Comparison of ENCODE assay signal across 8 cellular contexts in genomic region chr17:77958716-77959215, GRCh38. TPM values are rescaled to one million over a fixed set of nuclear protein-coding genes. Genes with fewer than 3 reads are reported as not detected.
A peak's percentile ranks its signal among the peaks of the same experiment; 100 is the strongest.
DNase-seq lines count a peak whose midpoint lies in the region; ATAC-seq and TF ChIP-seq lines count a peak whose summit lies in the region.

No MANE protein-coding gene starts in this region.

- H3K4me3 Mint-ChIP-seq in activated naive CD4-positive, alpha-beta T cell treated with anti-CD3 and anti-CD28 coated beads, Interleukin-2, amount 10 ng/mL, durations not matched to agents 7 days and 5 days, result peak overlapping the region; percentile 87

- H3K4me2 ChIP-seq in neural cell (ENCODE audit: low read length), result no peak overlapping the region

- peak overlapping the region; percentile 77 to 78 for H3K27ac ChIP-seq in ascending aorta
- no peak overlapping the region for H3K27ac ChIP-seq in neural cell (ENCODE audit: low read length)

- H3K4me1 Mint-ChIP-seq in activated naive CD4-positive, alpha-beta T cell treated with anti-CD3 and anti-CD28 coated beads, Interleukin-2, amount 10 ng/mL, durations not matched to agents 7 days and 5 days, result peaks cover 45% of the 10 kb centered on the region

- peaks cover 19% of the 10 kb centered on the region for H4K20me1 ChIP-seq in neural cell (ENCODE audit: insufficient read depth)

- TF ChIP-seq CTCF in ascending aorta (IDR thresholded peaks at IDR 0.05), result no peak
- TF ChIP-seq CTCF in neural cell (IDR thresholded peaks at IDR 0.05; ENCODE audit: poor library complexity, severe bottlenecking), result no peak

- H3K36me3 ChIP-seq in ascending aorta (no peaks in the 10 kb centered on the region), neural cell (ENCODE audit: insufficient read depth, low read length) (no peaks in the 10 kb centered on the region)

- no peaks in the 10 kb centered on the region for H3F3A ChIP-seq in neural cell (ENCODE audit: insufficient read depth, low read length, poor library complexity, severe bottlenecking)

- H3K36me3 Mint-ChIP-seq in activated naive CD4-positive, alpha-beta T cell treated with anti-CD3 and anti-CD28 coated beads, Interleukin-2, amount 10 ng/mL, durations not matched to agents 7 days and 5 days, result peaks cover 6% of the 10 kb centered on the region
- H3K36me3 Mint-ChIP-seq in activated naive CD4-positive, alpha-beta T cell treated with anti-CD3 and anti-CD28 coated beads, Interleukin-2, amount 50 U/mL, for 72 hours, result peaks cover 11 to 16% of the 10 kb centered on the region in 2 donors

- H3K79me2 ChIP-seq in neural cell (replicated peaks; ENCODE audit: insufficient read depth, low read length), result peaks cover 47% of the 10 kb centered on the region

- H2AFZ ChIP-seq in neural cell (ENCODE audit: low read depth, low read length), result no peak overlapping the region

- peaks cover 31% of the 10 kb centered on the region for H3K27me3 Mint-ChIP-seq in activated naive CD4-positive, alpha-beta T cell treated with anti-CD3 and anti-CD28 coated beads, Interleukin-2, amount 10 ng/mL, durations not matched to agents 7 days and 5 days

- H3K4me1 ChIP-seq in ascending aorta, result peaks cover 0 to 19% of the 10 kb centered on the region in 2 donors

- no peak overlapping the region for H3K27ac Mint-ChIP-seq in activated naive CD4-positive, alpha-beta T cell treated with anti-CD3 and anti-CD28 coated beads, Interleukin-2, amount 10 ng/mL, durations not matched to agents 7 days and 5 days
- peak overlapping the region in 1 of 2 donors; percentile 94 for H3K27ac Mint-ChIP-seq in activated naive CD4-positive, alpha-beta T cell treated with anti-CD3 and anti-CD28 coated beads, Interleukin-2, amount 50 U/mL, for 72 hours

- CTCF ChIA-PET in activated naive CD4-positive, alpha-beta T cell treated with anti-CD3 and anti-CD28 coated beads, Interleukin-2, amount 10 ng/mL, durations not matched to agents 7 days and 5 days (lab: Charles Lee), result interaction anchor here (0.7 to 1.0 kb wide), 2 partner anchors 15 to 26 kb away, joined by 3 read pairs; no protein-coding TSS in a partner anchor

- intact Hi-C loops in ascending aorta (cut with DNase I), result loop anchor here (1.0 to 10.0 kb wide), 9 partner anchors 39 to 634 kb away; no protein-coding TSS in a partner anchor

- H3K9ac ChIP-seq in neural cell (ENCODE audit: low read length), result peak overlapping the region; percentile 96

- H3K9me3 Mint-ChIP-seq in activated naive CD4-positive, alpha-beta T cell treated with anti-CD3 and anti-CD28 coated beads, Interleukin-2, amount 10 ng/mL, durations not matched to agents 7 days and 5 days, result no peaks in the 10 kb centered on the region
- no peaks in the 10 kb centered on the region for H3K9me3 Mint-ChIP-seq in activated naive CD4-positive, alpha-beta T cell treated with anti-CD3 and anti-CD28 coated beads, Interleukin-2, amount 50 U/mL, for 72 hours

- H3K4me3 ChIP-seq in ascending aorta, result peak overlapping the region; percentile 54 to 81
- H3K4me3 ChIP-seq in neural cell (ENCODE audit: low read length), result peak overlapping the region; percentile 83

- H3K9me3 ChIP-seq in ascending aorta (no peaks in the 10 kb centered on the region), neural cell (ENCODE audit: low read length) (no peaks in the 10 kb centered on the region)

- no peak for DNase-seq in activated naive CD4-positive, alpha-beta T cell treated with anti-CD3 and anti-CD28 coated beads, Interleukin-2, amount 10 ng/mL, durations not matched to agents 7 days and 5 days
- no peak for DNase-seq in activated naive CD4-positive, alpha-beta T cell treated with anti-CD3 and anti-CD28 coated beads, Interleukin-2, amount 50 U/mL, for 72 hours (ENCODE audit: low spot score in 2 of 2)
- DNase-seq in ascending aorta (ENCODE audit: low spot score in 2 of 2), result no peak
- no peak for DNase-seq in NCI-H128 (lab: John Stamatoyannopoulos, UW; ENCODE audit: unreplicated experiment)
- no peak for DNase-seq in DMS79 (lab: John Stamatoyannopoulos, UW)

- no peak for TF ChIP-seq RAD21 in neural cell (conservative IDR thresholded peaks at IDR 0.05)

- no peak for ATAC-seq in activated naive CD4-positive, alpha-beta T cell treated with anti-CD3 and anti-CD28 coated beads, Interleukin-2, amount 50 U/mL, for 72 hours
- peak; percentile 12 for ATAC-seq in HG03108 (IDR thresholded peaks at IDR 0.05; ENCODE audit: unreplicated experiment)
- no peak for ATAC-seq in HG03378 (IDR thresholded peaks at IDR 0.05; ENCODE audit: unreplicated experiment)

- H3K27me3 ChIP-seq in ascending aorta (no peaks in the 10 kb centered on the region), neural cell (ENCODE audit: insufficient read depth, low read depth, low read length) (no peaks in the 10 kb centered on the region)

- no peak for TF ChIP-seq EP300 in neural cell (conservative IDR thresholded peaks at IDR 0.05; ENCODE audit: poor library complexity, severe bottlenecking)

- H3K9me2 ChIP-seq in neural cell (ENCODE audit: insufficient read depth, low read length), result no peaks in the 10 kb centered on the region

TF ChIP-seq in neural cell, 6 proteins besides CTCF, POLR2A, EP300 and RAD21:
- no peak for TF ChIP-seq REST (IDR thresholded peaks at IDR 0.05; ENCODE audit: borderline replicate concordance)
- no peak for TF ChIP-seq TAF1 (IDR thresholded peaks at IDR 0.05; ENCODE audit: low read depth)
- TF ChIP-seq EZH2 (IDR thresholded peaks at IDR 0.05; ENCODE audit: borderline replicate concordance, insufficient read depth, low read length, poor library complexity, severe bottlenecking), result no peak
- no peak for TF ChIP-seq SMC3 (conservative IDR thresholded peaks at IDR 0.05; ENCODE audit: poor library complexity)
- TF ChIP-seq MXI1 (conservative IDR thresholded peaks at IDR 0.05; ENCODE audit: poor library complexity, severe bottlenecking), result no peak
- no peak for TF ChIP-seq POLR2AphosphoS5 (IDR thresholded peaks at IDR 0.05)

RNA-seq across cellular contexts. Expression of gene TNRC6C, which starts 0.3 kb away (rescaled TPM):
- total RNA-seq in activated naive CD4-positive, alpha-beta T cell treated with anti-CD3 and anti-CD28 coated beads, Interleukin-2, amount 50 U/mL, for 72 hours, result 10 to 100 TPM; 13.4 to 28.8 TPM
- 25.8 TPM for total RNA-seq in ascending aorta
- polyA plus RNA-seq in neural cell, result 15.4 and 17.2 TPM in 2 replicates
- polyA minus RNA-seq in neural cell, result 71.6 and 75.0 TPM in 2 replicates
